ENCODE assay signal across 21 cellular contexts in the genomic region with DNA sequence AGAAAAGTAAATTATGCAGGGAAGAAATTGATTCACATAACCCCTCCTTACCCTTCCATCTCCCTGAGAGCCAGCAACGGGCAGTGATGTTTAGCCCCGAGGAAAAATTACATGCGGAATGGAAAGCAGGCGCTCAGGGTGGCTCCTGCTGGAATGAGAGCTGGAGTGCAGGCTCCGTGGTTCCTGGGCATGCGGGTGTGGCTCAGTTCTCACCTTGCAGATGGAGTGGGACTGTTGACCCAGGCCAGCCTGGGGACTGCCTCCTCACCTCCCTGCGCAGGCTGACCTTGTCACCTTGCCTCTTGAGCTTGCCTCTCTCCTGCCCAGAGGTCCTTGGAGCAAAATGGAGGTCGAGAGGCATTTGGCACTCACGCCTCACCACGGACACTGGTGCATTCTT.
DNase-seq lines count a peak whose midpoint lies in the region; ATAC-seq and TF ChIP-seq lines count a peak whose summit lies in the region.
"Had no signal": no experiment of that assay in that cellular context is flagged by ENCODE, and none has a peak within 500 bp of the region (broad histone marks: within the 10 kb centered on the region; RNA-seq: fewer than 3 reads in every experiment).

No MANE protein-coding gene starts in this region.

- peaks cover 9% of the 10 kb centered on the region for H4K20me1 ChIP-seq in SK-N-SH (ENCODE audit: insufficient read depth)

- H3K4me1 ChIP-seq in SK-N-SH (ENCODE audit: control insufficient read depth in 1 of 2, insufficient read depth in 2 of 2, low read depth in 1 of 2, low read length in 1 of 2), result peaks cover 50 to 99% of the 10 kb centered on the region in 2 experiments
- H3K4me1 ChIP-seq in neuronal stem cell (ENCODE audit: control insufficient read depth in 2 of 2, insufficient read depth in 1 of 2, low read depth in 1 of 2, low read length in 2 of 2), result peaks cover 27 to 35% of the 10 kb centered on the region in 2 donors
- H3K4me1 ChIP-seq in upper lobe of right lung, result peaks cover 74% of the 10 kb centered on the region

- TF ChIP-seq EP300 in SK-N-SH (IDR thresholded peaks at IDR 0.05; ENCODE audit: borderline replicate concordance in 1 of 2, low read depth in 1 of 2, low read length in 1 of 2), result no peak

- no peak overlapping the region for H3K14ac ChIP-seq in neuronal stem cell (ENCODE audit: low read length)

- H2BK120ac ChIP-seq in neuronal stem cell (ENCODE audit: low read depth, low read length), result no peak overlapping the region

- no peak for DNase-seq in SK-N-SH
- DNase-seq in epithelial cell of prostate (ENCODE audit: low read depth, low spot score), result no peak
- DNase-seq in neuronal stem cell (ENCODE audit: low spot score), result no peak
- no peak for DNase-seq in upper lobe of right lung
- DNase-seq in H7, result no peak
- DNase-seq in hepatic stellate cell (ENCODE audit: low spot score), result no peak
- DNase-seq in NCI-H146 (lab: John Stamatoyannopoulos, UW), result no peak
- DNase-seq: activated CD4-positive, alpha-beta T cell treated with anti-CD3 and anti-CD28 coated beads, Interleukin-2, amount 10 ng/mL, durations not matched to agents 24 days and 14 days; activated effector memory CD4-positive, alpha-beta T cell treated with anti-CD3 and anti-CD28 coated beads, Interleukin-2, amount 50 U/mL, for 16 hours; BE2C; GDM1; kidney glomerular epithelial cell; NCI-H1436; occipital lobe; right lobe of liver; stimulated activated CD4-positive, alpha-beta T cell treated with anti-CD3 and anti-CD28 coated beads, Interleukin-1b, Interleukin-23, amount 100 ng/mL, for 48 hours; SW 1271 had no signal

- CTCF ChIA-PET in SK-N-SH (lab: Yijun Ruan, JAX), result interaction anchor here (1.4 to 1.8 kb wide), 2 partner anchors 21 to 69 kb away, joined by 3 to 8 read pairs; no protein-coding TSS in a partner anchor

- TF ChIP-seq RAD21 in SK-N-SH (IDR thresholded peaks at IDR 0.05; ENCODE audit: low read length), result no peak

- peak overlapping the region; percentile 33 for H2BK5ac ChIP-seq in neuronal stem cell (ENCODE audit: low read length)

- H3K27me3 ChIP-seq in SK-N-SH (ENCODE audit: insufficient read depth) (no peaks in the 10 kb centered on the region), neuronal stem cell (ENCODE audit: control insufficient read depth in 3 of 3, insufficient read depth in 3 of 3, low read depth in 1 of 3, low read length in 3 of 3) (no peaks in the 10 kb centered on the region), upper lobe of right lung (no peaks in the 10 kb centered on the region), H7 (ENCODE audit: control insufficient read depth, insufficient read depth, low read length) (no peaks in the 10 kb centered on the region)
- H3K27me3 ChIP-seq: BE2C, hepatocyte, right lobe of liver had no signal

- H2AK5ac ChIP-seq in neuronal stem cell (ENCODE audit: low read depth, low read length), result no peak overlapping the region

- H3K4ac ChIP-seq in neuronal stem cell (ENCODE audit: low read length), result no peak overlapping the region

- H3K4me2 ChIP-seq in SK-N-SH (no peak overlapping the region), neuronal stem cell (ENCODE audit: insufficient read depth, low read length, poor library complexity, severe bottlenecking) (no peak overlapping the region)
- H3K4me2 ChIP-seq: hepatocyte had no signal

- peaks cover 12% of the 10 kb centered on the region for H3K79me1 ChIP-seq in neuronal stem cell (ENCODE audit: low read depth, low read length)

- H3K27ac ChIP-seq in SK-N-SH (ENCODE audit: low read depth in 2 of 2, low read length in 1 of 2), result peak overlapping the region; percentile 97 to 99
- H3K27ac ChIP-seq in epithelial cell of prostate, result peak overlapping the region; percentile 79
- no peak overlapping the region for H3K27ac ChIP-seq in neuronal stem cell (replicated peaks; ENCODE audit: low read length)
- no peak overlapping the region for H3K27ac ChIP-seq in upper lobe of right lung
- H3K27ac ChIP-seq: 22Rv1, hepatocyte, right lobe of liver had no signal

- 77% methylated on average over 7 of the region's 10 CpGs for WGBS in SK-N-SH (ENCODE audit: low lambda C conversion rate)
- WGBS in neuronal stem cell (ENCODE audit: extremely low coverage in 2 of 2, insufficient read length in 2 of 2, insufficient replicate concordance in 1 of 2), 2 donors, result no CpG with 5 or more reads among the region's 10 CpGs

- peaks cover 59% of the 10 kb centered on the region for H3K79me2 ChIP-seq in SK-N-SH (ENCODE audit: insufficient read depth)

- H2BK12ac ChIP-seq in neuronal stem cell (ENCODE audit: low read length), result no peak overlapping the region

- H2AFZ ChIP-seq in SK-N-SH (ENCODE audit: low read depth) (no peak overlapping the region), neuronal stem cell (ENCODE audit: low read length) (no peak overlapping the region)
- H2AFZ ChIP-seq: hepatocyte had no signal

- ATAC-seq in SK-N-SH treated with all-trans-retinoic acid at 6 μM for 48 hours (no peak), upper lobe of right lung (peak; percentile 19)
- ATAC-seq: GM12878, right lobe of liver had no signal

- TF ChIP-seq CTCF in SK-N-SH (IDR thresholded peaks at IDR 0.05) (no peak), upper lobe of right lung (IDR thresholded peaks at IDR 0.05) (no peak)

- H3K9me3 ChIP-seq in SK-N-SH (no peaks in the 10 kb centered on the region), neuronal stem cell (replicated peaks in 1 of 2; ENCODE audit: control insufficient read depth in 2 of 2, insufficient read depth in 1 of 2, low read depth in 1 of 2, low read length in 2 of 2) (no peaks in the 10 kb centered on the region), upper lobe of right lung (no peaks in the 10 kb centered on the region)
- H3K9me3 ChIP-seq: BE2C, right lobe of liver had no signal

- H3K9me2 ChIP-seq in SK-N-SH, result no peaks in the 10 kb centered on the region

- H3K9ac ChIP-seq in SK-N-SH (no peak overlapping the region), neuronal stem cell (ENCODE audit: low read depth, low read length, poor library complexity) (no peak overlapping the region)

- peaks cover 34% of the 10 kb centered on the region for H3F3A ChIP-seq in SK-N-SH (replicated peaks; ENCODE audit: insufficient read depth)

- no peak overlapping the region for H4K8ac ChIP-seq in neuronal stem cell (ENCODE audit: low read depth, low read length)

- no peak overlapping the region for H3K23ac ChIP-seq in neuronal stem cell (ENCODE audit: low read depth, low read length, poor library complexity)

- no peak overlapping the region for H2BK15ac ChIP-seq in neuronal stem cell (ENCODE audit: low read length)

- POLR2A ChIA-PET in SK-N-SH (lab: Yijun Ruan, JAX), result interaction anchor here (0.7 to 1.2 kb wide), 3 partner anchors 17 to 42 kb away, joined by 3 to 6 read pairs (median 4); no protein-coding TSS in a partner anchor

- no peak overlapping the region for H4K91ac ChIP-seq in neuronal stem cell (ENCODE audit: low read depth, low read length, poor library complexity)

- H3K18ac ChIP-seq in neuronal stem cell (ENCODE audit: low read length), result no peak overlapping the region

- H3K4me3 ChIP-seq in SK-N-SH (ENCODE audit: low read depth in 2 of 2, low read length in 1 of 2), result no peak overlapping the region
- H3K4me3 ChIP-seq in neuronal stem cell (ENCODE audit: low read length in 2 of 2), result no peak overlapping the region
- no peak overlapping the region for H3K4me3 ChIP-seq in upper lobe of right lung
- H3K4me3 ChIP-seq in H7 (ENCODE audit: insufficient read depth, low read depth, low read length), result no peak overlapping the region
- H3K4me3 ChIP-seq: GM12878, hepatocyte, right lobe of liver had no signal

- peaks cover 8% of the 10 kb centered on the region in 2 experiments for H3K36me3 ChIP-seq in SK-N-SH (replicated peaks in 1 of 2; ENCODE audit: control insufficient read depth in 1 of 2, insufficient read depth in 2 of 2, low read length in 1 of 2)
- peaks cover 9 to 65% of the 10 kb centered on the region in 2 donors for H3K36me3 ChIP-seq in neuronal stem cell (replicated peaks in 1 of 2; ENCODE audit: control insufficient read depth in 2 of 2, insufficient read depth in 2 of 2, low read length in 2 of 2)
- H3K36me3 ChIP-seq in upper lobe of right lung, result peaks cover 2% of the 10 kb centered on the region
- no peaks in the 10 kb centered on the region for H3K36me3 ChIP-seq in H7 (replicated peaks; ENCODE audit: control insufficient read depth, insufficient read depth, low read length)
- H3K36me3 ChIP-seq: right lobe of liver had no signal

- intact Hi-C loops in upper lobe of right lung (cut with DNase I), result no loop called here

TF ChIP-seq in SK-N-SH, 30 proteins besides CTCF, POLR2A, EP300 and RAD21 (continues in another document):
- TF ChIP-seq MAX (IDR thresholded peaks at IDR 0.05; ENCODE audit: low read depth) (no peak), SMC3 (IDR thresholded peaks at IDR 0.05; ENCODE audit: low read depth, low read length) (no peak), MXI1 (IDR thresholded peaks at IDR 0.05; ENCODE audit: low read depth, low read length) (no peak), FOSL2 (IDR thresholded peaks at IDR 0.05; ENCODE audit: borderline replicate concordance, low read depth) (no peak), ELF1 (IDR thresholded peaks at IDR 0.05) (no peak)

TF ChIP-seq in SK-N-SH treated with all-trans-retinoic acid at 6 μM for 48 hours, 23 proteins besides CTCF, POLR2A, EP300 and RAD21 (continues in another document):
- TF ChIP-seq TOX (CRISPR knock-in tag; IDR thresholded peaks at IDR 0.05; ENCODE audit: borderline replicate concordance) (no peak), ESRRG (CRISPR knock-in tag; IDR thresholded peaks at IDR 0.05) (no peak), GLIS3 (CRISPR knock-in tag; IDR thresholded peaks at IDR 0.05) (no peak)
- TF ChIP-seq, protein P1, sequence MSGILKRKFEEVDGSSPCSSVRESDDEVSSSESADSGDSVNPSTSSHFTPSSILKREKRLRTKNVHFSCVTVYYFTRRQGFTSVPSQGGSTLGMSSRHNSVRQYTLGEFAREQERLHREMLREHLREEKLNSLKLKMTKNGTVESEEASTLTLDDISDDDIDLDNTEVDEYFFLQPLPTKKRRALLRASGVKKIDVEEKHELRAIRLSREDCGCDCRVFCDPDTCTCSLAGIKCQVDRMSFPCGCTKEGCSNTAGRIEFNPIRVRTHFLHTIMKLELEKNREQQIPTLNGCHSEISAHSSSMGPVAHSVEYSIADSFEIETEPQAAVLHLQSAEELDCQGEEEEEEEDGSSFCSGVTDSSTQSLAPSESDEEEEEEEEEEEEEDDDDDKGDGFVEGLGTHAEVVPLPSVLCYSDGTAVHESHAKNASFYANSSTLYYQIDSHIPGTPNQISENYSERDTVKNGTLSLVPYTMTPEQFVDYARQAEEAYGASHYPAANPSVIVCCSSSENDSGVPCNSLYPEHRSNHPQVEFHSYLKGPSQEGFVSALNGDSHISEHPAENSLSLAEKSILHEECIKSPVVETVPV (CRISPR knock-in tag; IDR thresholded peaks at IDR 0.05), result no peak

Comparison
In these comparisons a context has a peak if more than half of its experiments do, and no peak if none do; other contexts are left out.
1. H3K27ac ChIP-seq: peak in SK-N-SH (2 of 2) and epithelial cell of prostate (single experiment); none in neuronal stem cell (single experiment) and upper lobe of right lung (single experiment).